Comparison of ENCODE assay signal across 8 cellular contexts in genomic region chr15:59688888-59689625, GRCh38. TPM values are rescaled to one million over a fixed set of nuclear protein-coding genes. Genes with fewer than 3 reads are reported as not detected.
DNase-seq lines count a peak whose midpoint lies in the region; TF ChIP-seq lines count a peak whose summit lies in the region.

Gene BNIP2 (minus strand): TSS chr15:59689320. CDS start chr15:59682457, 6,863 bp downstream.

- DNase-seq in EH (ENCODE audit: low read depth) (peak; percentile 99), H4 (ENCODE audit: low spot score) (peak; percentile 99), M059J (ENCODE audit: low read depth) (peak; percentile 97), SHP77 (lab: John Stamatoyannopoulos, UW) (peak; percentile 95 to 99), fibroblast of pulmonary artery (ENCODE audit: low read depth) (peak; percentile 99)
- DNase-seq in activated effector memory CD4-positive, alpha-beta T cell treated with Interleukin-2 at 50 U/mL for 16 hours: peak; percentile 99

- peak within 1 kb of the TSS; percentile 98 to 99 (median 98) for H3K27ac Mint-ChIP-seq in nephron
- H3K27ac Mint-ChIP-seq in stimulated activated naive CD8-positive, alpha-beta T cell treated with anti-CD3 and anti-CD28 coated beads, Interleukin-15, Interleukin-2, amounts not matched to agents 100 ng/mL and 50 ng/mL, for 24 hours: peak within 1 kb of the TSS; percentile 93

- TF ChIP-seq CTCF in fibroblast of pulmonary artery (IDR thresholded peaks at IDR 0.05; ENCODE audit: low read length, missing control alignments) (no peak), nephron (IDR thresholded peaks at IDR 0.05; ENCODE audit: unreplicated experiment in 3 of 3) (no peak)

- H3K27me3 Mint-ChIP-seq in nephron (ENCODE audit: low read depth): no peaks in the 10 kb centered on the region
- no peaks in the 10 kb centered on the region for H3K27me3 Mint-ChIP-seq in stimulated activated naive CD8-positive, alpha-beta T cell treated with anti-CD3 and anti-CD28 coated beads, Interleukin-15, Interleukin-2, amounts not matched to agents 100 ng/mL and 50 ng/mL, for 24 hours

- H3K36me3 Mint-ChIP-seq in nephron (ENCODE audit: low read depth): peaks cover 18% of the 10 kb centered on the region
- peaks cover 30% of the 10 kb centered on the region for H3K36me3 Mint-ChIP-seq in stimulated activated naive CD8-positive, alpha-beta T cell treated with anti-CD3 and anti-CD28 coated beads, Interleukin-15, Interleukin-2, amounts not matched to agents 100 ng/mL and 50 ng/mL, for 24 hours (ENCODE audit: low read depth)

- peak within 1 kb of the TSS; percentile 97 to 100 (median 99) for H3K4me3 Mint-ChIP-seq in nephron
- H3K4me3 Mint-ChIP-seq in stimulated activated naive CD8-positive, alpha-beta T cell treated with anti-CD3 and anti-CD28 coated beads, Interleukin-15, Interleukin-2, amounts not matched to agents 100 ng/mL and 50 ng/mL, for 24 hours: peak within 1 kb of the TSS; percentile 94

- H3K4me3 ChIP-seq in fibroblast of pulmonary artery (replicated peaks; ENCODE audit: low read depth, low read length): peak within 1 kb of the TSS; percentile 72

- H3K4me1 Mint-ChIP-seq in nephron: peaks cover 24% of the 10 kb centered on the region
- peaks cover 54% of the 10 kb centered on the region for H3K4me1 Mint-ChIP-seq in stimulated activated naive CD8-positive, alpha-beta T cell treated with anti-CD3 and anti-CD28 coated beads, Interleukin-15, Interleukin-2, amounts not matched to agents 100 ng/mL and 50 ng/mL, for 24 hours (ENCODE audit: low read depth)

- no peaks in the 10 kb centered on the region for H3K9me3 Mint-ChIP-seq in nephron
- no peaks in the 10 kb centered on the region for H3K9me3 Mint-ChIP-seq in stimulated activated naive CD8-positive, alpha-beta T cell treated with anti-CD3 and anti-CD28 coated beads, Interleukin-15, Interleukin-2, amounts not matched to agents 100 ng/mL and 50 ng/mL, for 24 hours

RNA-seq across cellular contexts. Expression of gene BNIP2, which starts in this region (rescaled TPM):
- 83.9 and 92.3 TPM in 2 replicates for total RNA-seq in H4 (2014; rRNA removed; shearing (Covaris generic))
- 95.3 and 115 TPM in 2 replicates for total RNA-seq in M059J (2014; rRNA removed; shearing (Covaris generic))

Comparison
In these comparisons a context has a peak if more than half of its experiments do, and no peak if none do; other contexts are left out.
1. Peak in every context shown above with its lines: DNase-seq and H3K4me3 ChIP-seq.